ENCODE assay signal across 7 cellular contexts in the genomic region with DNA sequence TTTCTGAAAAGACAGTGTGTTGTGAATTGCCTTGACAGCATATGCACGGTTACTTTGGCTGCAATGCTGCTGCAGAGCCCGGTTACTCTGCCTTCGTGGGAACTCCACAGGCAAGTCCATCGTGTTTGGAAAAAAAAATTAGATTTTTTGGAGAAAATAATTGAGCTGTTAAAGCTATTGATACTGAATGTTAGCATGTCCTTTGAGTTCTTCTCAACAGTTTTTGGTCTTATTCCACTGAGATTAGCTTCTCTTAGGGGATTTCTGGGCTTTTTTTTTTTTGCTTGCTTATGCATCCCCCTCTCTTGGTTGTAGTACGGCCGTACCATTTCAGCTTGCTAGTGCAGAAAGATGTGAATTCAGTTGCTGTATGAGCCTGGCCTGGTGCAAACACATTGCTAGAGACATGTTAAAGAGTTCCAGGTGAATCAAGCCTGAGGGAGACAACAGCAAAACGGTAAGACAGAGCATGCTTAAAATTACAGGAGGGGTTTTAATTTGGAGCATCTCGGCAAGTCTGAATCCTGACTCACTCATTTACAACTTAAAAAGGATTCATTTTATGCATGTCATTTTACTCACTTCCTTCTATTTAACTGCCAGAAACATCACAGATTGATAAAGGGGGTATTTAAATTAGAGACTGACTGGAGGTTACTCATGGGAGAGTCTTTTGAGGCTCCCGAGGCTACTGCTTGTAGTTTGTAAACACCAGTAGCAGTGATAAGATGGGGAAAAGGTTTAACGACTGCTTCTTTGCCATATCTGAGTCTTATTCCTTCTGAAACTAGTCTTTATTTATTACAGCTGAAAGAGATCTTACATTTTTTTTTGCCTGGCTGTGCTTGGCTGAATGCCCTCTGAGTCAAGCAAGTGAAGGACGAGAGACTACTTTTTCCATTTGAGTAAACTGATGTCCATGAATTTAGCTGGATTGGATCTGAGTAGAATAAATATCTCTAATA.
DNase-seq lines count a peak whose midpoint lies in the region; ATAC-seq, FAIRE-seq and TF ChIP-seq lines count a peak whose summit lies in the region.

No MANE protein-coding gene starts in this region.

- ATAC-seq in HG03064 (IDR thresholded peaks at IDR 0.05; ENCODE audit: low read depth, unreplicated experiment), result peak; percentile 33

- H3K4me3 Mint-ChIP-seq in activated T-cell treated with anti-CD3 and anti-CD28 coated beads, Interleukin-2, amount 50 U/mL, for 24 hours, result no peak overlapping the region

- H3K27me3 ChIP-seq in adrenal gland (no peaks in the 10 kb centered on the region), vagina (no peaks in the 10 kb centered on the region)

- 35 to 41% (median 37%) methylated on average over 11 of the region's 11 CpGs for WGBS in adrenal gland, 4 donors
- WGBS in mesodermal cell (ENCODE audit: insufficient coverage in 2 of 2), 2 experiments, result 26 to 28% methylated on average over 4 of the region's 11 CpGs

- H3K4me3 ChIP-seq in adrenal gland (no peak overlapping the region), mesodermal cell (ENCODE audit: extremely low read depth, insufficient read depth, low read length, poor library complexity, severe bottlenecking) (no peak overlapping the region), vagina (no peak overlapping the region)

- no peaks in the 10 kb centered on the region for H3K4me1 Mint-ChIP-seq in activated T-cell treated with anti-CD3 and anti-CD28 coated beads, Interleukin-2, amount 50 U/mL, for 24 hours (ENCODE audit: low read depth)

- H3K36me3 ChIP-seq in adrenal gland (replicated peaks in 1 of 2) (no peaks in the 10 kb centered on the region), mesodermal cell (ENCODE audit: control insufficient read depth, insufficient read depth, low read length) (peaks cover 5% of the 10 kb centered on the region), vagina (no peaks in the 10 kb centered on the region)

- no peaks in the 10 kb centered on the region for H3K9me3 Mint-ChIP-seq in activated T-cell treated with anti-CD3 and anti-CD28 coated beads, Interleukin-2, amount 50 U/mL, for 24 hours

- no peak for DNase-seq in GM19239 (ENCODE audit: insufficient read length, low spot score)
- DNase-seq in adrenal gland, result peak; percentile 34 to 76 (median 66)
- no peak for DNase-seq in activated T-cell treated with anti-CD3 and anti-CD28 coated beads, Interleukin-2, amount 50 U/mL, for 24 hours
- DNase-seq in vagina (ENCODE audit: extremely low spot score in 2 of 2), result no peak
- DNase-seq in stimulated activated CD4-positive, alpha-beta T cell treated with anti-CD3 and anti-CD28 coated beads, Interleukin-2, amount 100 ng/mL, for 24 hours, result no peak

- intact Hi-C loops in adrenal gland (cut with DNase I) (no loop called here), vagina (cut with DNase I) (no loop called here)

- H3K9me3 ChIP-seq in adrenal gland (replicated peaks in 1 of 3) (no peaks in the 10 kb centered on the region), mesodermal cell (ENCODE audit: control insufficient read depth, low read length) (no peaks in the 10 kb centered on the region), vagina (no peaks in the 10 kb centered on the region)

- H3K27ac Mint-ChIP-seq in activated T-cell treated with anti-CD3 and anti-CD28 coated beads, Interleukin-2, amount 50 U/mL, for 24 hours, result no peak overlapping the region

- H3K27ac ChIP-seq in adrenal gland, result peak overlapping the region in 1 of 5 donors; percentile 42
- peak overlapping the region; percentile 55 for H3K27ac ChIP-seq in mesodermal cell (ENCODE audit: low read depth, low read length, severe bottlenecking)
- H3K27ac ChIP-seq in vagina, result no peak overlapping the region

- TF ChIP-seq POLR2A in adrenal gland (IDR thresholded peaks at IDR 0.05), result no peak
- no peak for TF ChIP-seq POLR2A in vagina (IDR thresholded peaks at IDR 0.05)

- H3K4me1 ChIP-seq in adrenal gland (replicated peaks in 1 of 2) (peaks cover 9 to 21% of the 10 kb centered on the region in 2 donors), mesodermal cell (ENCODE audit: control insufficient read depth, insufficient read depth, low read length, poor library complexity, severe bottlenecking) (peaks cover 31% of the 10 kb centered on the region), vagina (peaks cover 12% of the 10 kb centered on the region)

- no peaks in the 10 kb centered on the region for H3K27me3 Mint-ChIP-seq in activated T-cell treated with anti-CD3 and anti-CD28 coated beads, Interleukin-2, amount 50 U/mL, for 24 hours

- no peaks in the 10 kb centered on the region for H3K36me3 Mint-ChIP-seq in activated T-cell treated with anti-CD3 and anti-CD28 coated beads, Interleukin-2, amount 50 U/mL, for 24 hours (ENCODE audit: low read depth)

- TF ChIP-seq CTCF in adrenal gland (IDR thresholded peaks at IDR 0.05), result no peak
- TF ChIP-seq CTCF in vagina (IDR thresholded peaks at IDR 0.05), result no peak

- peak; percentile 77 for FAIRE-seq in GM19239 (lab: Jason Lieb, UNC)

Comparison
In these comparisons a context has a peak if more than half of its experiments do, and no peak if none do; other contexts are left out.
1. DNase-seq: peak in adrenal gland (7 of 7); none in GM19239 (single experiment), activated T-cell treated with anti-CD3 and anti-CD28 coated beads, Interleukin-2, amount 50 U/mL, for 24 hours (single experiment), vagina (0 of 2) and stimulated activated CD4-positive, alpha-beta T cell treated with anti-CD3 and anti-CD28 coated beads, Interleukin-2, amount 100 ng/mL, for 24 hours (0 of 2).